17 cellular contexts compared by ENCODE assay signal in genomic region chr2:119947535-119947934, GRCh38.
DNase-seq lines count a peak whose midpoint lies in the region; ATAC-seq and TF ChIP-seq lines count a peak whose summit lies in the region.
"Had no signal": no experiment of that assay in that cellular context is flagged by ENCODE, and none has a peak within 500 bp of the region (broad histone marks: within the 10 kb centered on the region; RNA-seq: fewer than 3 reads in every experiment).

No MANE protein-coding gene starts in this region.

- H3K4me1 ChIP-seq in CD8-positive, alpha-beta memory T cell (ENCODE audit: insufficient read depth, low read length) = peaks cover 6% of the 10 kb centered on the region
- H3K4me1 ChIP-seq in left lung (no peaks in the 10 kb centered on the region), Caco-2 (no peaks in the 10 kb centered on the region)
- H3K4me1 ChIP-seq: HAP-1 had no signal

- no peak for TF ChIP-seq CTCF in AG10803 (conservative IDR thresholded peaks at IDR 0.05; ENCODE audit: low read length)
- no peak for TF ChIP-seq CTCF in left lung (IDR thresholded peaks at IDR 0.05)
- no peak for TF ChIP-seq CTCF in Caco-2 (IDR thresholded peaks at IDR 0.05; ENCODE audit: insufficient read depth in 1 of 2, low read depth in 1 of 2, low read length in 1 of 2, severe bottlenecking in 1 of 2, unreplicated experiment in 1 of 2)

- DNase-seq in AG10803 (ENCODE audit: low read depth) = peak; percentile 8
- no peak for DNase-seq in CD8-positive, alpha-beta memory T cell
- no peak for DNase-seq in effector memory CD8-positive, alpha-beta T cell
- DNase-seq in left lung = no peak
- no peak for DNase-seq in Caco-2
- DNase-seq in DMS153 (lab: John Stamatoyannopoulos, UW) = no peak
- DNase-seq in left lobe of liver (ENCODE audit: low spot score) = no peak
- DNase-seq: Calu3, NCI-H1105 treated with DMSO at 0.1 percent for 48 hours, NCI-H187, NCI-H510A had no signal

- H3K9me3 Mint-ChIP-seq in CD8-positive, alpha-beta memory T cell = no peaks in the 10 kb centered on the region
- H3K9me3 Mint-ChIP-seq in effector memory CD8-positive, alpha-beta T cell = no peaks in the 10 kb centered on the region
- H3K9me3 Mint-ChIP-seq in Caco-2 (ENCODE audit: unreplicated experiment) = no peaks in the 10 kb centered on the region
- H3K9me3 Mint-ChIP-seq: IgD-negative memory B cell had no signal

- CTCF ChIA-PET in CD8-positive, alpha-beta memory T cell (lab: Charles Lee) = no interaction called here
- CTCF ChIA-PET in Caco-2 (lab: Charles Lee) = interaction anchor here (0.5 kb wide), 1 partner anchor 252 kb away, joined by 3 read pairs; no protein-coding TSS in a partner anchor

- H3K4me1 Mint-ChIP-seq in CD8-positive, alpha-beta memory T cell = peaks cover 72 to 91% (median 79%) of the 10 kb centered on the region in 3 donors
- H3K4me1 Mint-ChIP-seq in effector memory CD8-positive, alpha-beta T cell (ENCODE audit: low read depth in 2 of 2) = peaks cover 36 to 53% of the 10 kb centered on the region in 2 donors
- H3K4me1 Mint-ChIP-seq in Caco-2 (ENCODE audit: low read depth, unreplicated experiment) = no peaks in the 10 kb centered on the region

- peak overlapping the region in 5 of 8 donors; percentile 30 to 90 (median 76) for H3K27ac Mint-ChIP-seq in CD8-positive, alpha-beta memory T cell
- peak overlapping the region; percentile 83 to 85 for H3K27ac Mint-ChIP-seq in effector memory CD8-positive, alpha-beta T cell
- no peak overlapping the region for H3K27ac Mint-ChIP-seq in Caco-2 (ENCODE audit: unreplicated experiment)

- H3K36me3 ChIP-seq in CD8-positive, alpha-beta memory T cell (ENCODE audit: insufficient read depth, low read length) = peaks cover 15% of the 10 kb centered on the region
- H3K36me3 ChIP-seq in left lung (no peaks in the 10 kb centered on the region), Caco-2 (ENCODE audit: control insufficient read depth, insufficient read depth, low read length) (peaks cover 2% of the 10 kb centered on the region; the same call in 1 of the 2 replicates)
- H3K36me3 ChIP-seq: HAP-1 had no signal

- no peak overlapping the region for H3K4me3 ChIP-seq in AG10803 (ENCODE audit: low read length)
- no peak overlapping the region for H3K4me3 ChIP-seq in CD8-positive, alpha-beta memory T cell (ENCODE audit: low read length)
- H3K4me3 ChIP-seq in left lung = no peak overlapping the region
- H3K4me3 ChIP-seq in Caco-2 (ENCODE audit: low read depth, low read length) = no peak overlapping the region
- H3K4me3 ChIP-seq: HAP-1, SK-N-MC had no signal

- H3K27me3 Mint-ChIP-seq in CD8-positive, alpha-beta memory T cell = no peaks in the 10 kb centered on the region
- H3K27me3 Mint-ChIP-seq in effector memory CD8-positive, alpha-beta T cell = no peaks in the 10 kb centered on the region
- H3K27me3 Mint-ChIP-seq in Caco-2 (ENCODE audit: insufficient read depth, unreplicated experiment) = no peaks in the 10 kb centered on the region
- H3K27me3 Mint-ChIP-seq: IgD-negative memory B cell had no signal

- BruUV-seq in Caco-2 (replicated peaks; lab: Mats Ljungman, UMichigan) = no TSS peak

- peak overlapping the region in 1 of 7 donors; percentile 32 for H3K4me3 Mint-ChIP-seq in CD8-positive, alpha-beta memory T cell
- H3K4me3 Mint-ChIP-seq in effector memory CD8-positive, alpha-beta T cell = no peak overlapping the region
- no peak overlapping the region for H3K4me3 Mint-ChIP-seq in Caco-2 (ENCODE audit: unreplicated experiment)
- H3K4me3 Mint-ChIP-seq: IgD-negative memory B cell had no signal

- H3K27ac ChIP-seq in CD8-positive, alpha-beta memory T cell (ENCODE audit: low read depth, low read length) = no peak overlapping the region
- no peak overlapping the region for H3K27ac ChIP-seq in left lung
- H3K27ac ChIP-seq: C4-2B, SK-N-MC had no signal

- intact Hi-C loops in left lung (cut with DNase I) = no loop called here
- intact Hi-C loops in Caco-2 (cut with micrococcal nuclease; ENCODE audit: unreplicated experiment) = loop anchor here (10.0 kb wide), 1 partner anchor 227 kb away; no protein-coding TSS in a partner anchor

- H3K27me3 ChIP-seq in CD8-positive, alpha-beta memory T cell (ENCODE audit: insufficient read depth, low read length, poor library complexity, severe bottlenecking) = no peaks in the 10 kb centered on the region
- H3K27me3 ChIP-seq in left lung = no peaks in the 10 kb centered on the region
- no peaks in the 10 kb centered on the region for H3K27me3 ChIP-seq in Caco-2 (replicated peaks; ENCODE audit: control insufficient read depth, insufficient read depth, low read length)

- ATAC-seq in effector memory CD8-positive, alpha-beta T cell (replicated peaks) = no peak
- ATAC-seq in left lung (peak; percentile 93), left lobe of liver (no peak), HG03342 (IDR thresholded peaks at IDR 0.05; ENCODE audit: unreplicated experiment) (no peak)
- ATAC-seq: Panc1 had no signal

- H3K9me3 ChIP-seq in CD8-positive, alpha-beta memory T cell (ENCODE audit: low read length) = no peaks in the 10 kb centered on the region
- H3K9me3 ChIP-seq in left lung = no peaks in the 10 kb centered on the region
- no peaks in the 10 kb centered on the region for H3K9me3 ChIP-seq in Caco-2
- H3K9me3 ChIP-seq: HAP-1 had no signal

- POLR2A ChIA-PET in CD8-positive, alpha-beta memory T cell (lab: Charles Lee) = no interaction called here
- POLR2A ChIA-PET in Caco-2 (lab: Charles Lee) = no interaction called here

- H3K36me3 Mint-ChIP-seq in CD8-positive, alpha-beta memory T cell = peaks cover 17 to 83% (median 40%) of the 10 kb centered on the region in 3 donors
- peaks cover 89% of the 10 kb centered on the region for H3K36me3 Mint-ChIP-seq in effector memory CD8-positive, alpha-beta T cell (ENCODE audit: insufficient read depth)
- peaks cover 24% of the 10 kb centered on the region for H3K36me3 Mint-ChIP-seq in Caco-2 (ENCODE audit: insufficient read depth, unreplicated experiment)
